In the genomic region with DNA sequence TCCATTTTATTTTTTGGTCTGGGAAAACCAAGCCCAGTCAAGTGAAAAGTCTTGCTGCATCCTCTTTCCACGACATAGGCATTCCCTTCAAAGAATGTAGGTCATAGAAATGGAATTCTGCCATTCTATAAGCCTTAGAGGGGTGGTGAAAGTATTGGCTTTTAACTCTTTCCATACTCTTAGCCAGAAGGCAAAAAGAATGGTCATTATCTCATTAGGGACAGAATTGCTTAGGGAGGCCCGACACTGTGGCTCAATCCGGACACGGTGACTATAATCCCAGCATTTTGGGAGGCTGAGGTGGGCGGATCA, we compare ENCODE assay signal across 8 cellular contexts. TPM values are rescaled to one million over a fixed set of nuclear protein-coding genes. Genes with fewer than 3 reads are reported as not detected.
A peak's percentile ranks its signal among the peaks of the same experiment; 100 is the strongest.
DNase-seq lines count a peak whose midpoint lies in the region; ATAC-seq and TF ChIP-seq lines count a peak whose summit lies in the region.

No MANE protein-coding gene starts in this region.

- H3K4me1 Mint-ChIP-seq in CD4-positive, alpha-beta memory T cell, result peaks cover 39 to 56% (median 47%) of the 10 kb centered on the region in 4 donors
- H3K4me1 Mint-ChIP-seq in effector memory CD8-positive, alpha-beta T cell (ENCODE audit: low read depth in 2 of 2), result peaks cover 41 to 45% of the 10 kb centered on the region in 2 donors
- peaks cover 58% of the 10 kb centered on the region for H3K4me1 Mint-ChIP-seq in osteocyte (ENCODE audit: unreplicated experiment)

- H3K27me3 Mint-ChIP-seq in CD4-positive, alpha-beta memory T cell, result no peaks in the 10 kb centered on the region
- no peaks in the 10 kb centered on the region for H3K27me3 Mint-ChIP-seq in effector memory CD8-positive, alpha-beta T cell
- H3K27me3 Mint-ChIP-seq in osteocyte (ENCODE audit: unreplicated experiment), result no peaks in the 10 kb centered on the region

- TF ChIP-seq CTCF in OCI-LY1 (IDR thresholded peaks at IDR 0.05; ENCODE audit: low read length), result no peak
- TF ChIP-seq CTCF in osteocyte (IDR thresholded peaks at IDR 0.05), result no peak
- no peak for TF ChIP-seq CTCF in GM10266 (IDR thresholded peaks at IDR 0.05; ENCODE audit: control insufficient read depth, insufficient read depth, low read depth, missing control alignments)

- no peaks in the 10 kb centered on the region for H3K36me3 ChIP-seq in CD4-positive, alpha-beta memory T cell (ENCODE audit: insufficient read depth, low read length)
- no peaks in the 10 kb centered on the region for H3K36me3 ChIP-seq in OCI-LY1 (ENCODE audit: insufficient read depth, low read length)

- H3K4me3 Mint-ChIP-seq in CD4-positive, alpha-beta memory T cell, result peak overlapping the region; percentile 83 to 93 (median 86)
- H3K4me3 Mint-ChIP-seq in effector memory CD8-positive, alpha-beta T cell, result peak overlapping the region; percentile 76
- peak overlapping the region; percentile 84 for H3K4me3 Mint-ChIP-seq in osteocyte (ENCODE audit: unreplicated experiment)

- no peaks in the 10 kb centered on the region for H3K9me3 ChIP-seq in CD4-positive, alpha-beta memory T cell (ENCODE audit: control insufficient read depth in 1 of 2, low read length in 2 of 2)
- H3K9me3 ChIP-seq in OCI-LY1 (ENCODE audit: low read length), result no peaks in the 10 kb centered on the region

- H3K9ac ChIP-seq in OCI-LY1 (ENCODE audit: low read length), result peak overlapping the region; percentile 61

- peak overlapping the region; percentile 47 to 64 for H3K4me3 ChIP-seq in CD4-positive, alpha-beta memory T cell (ENCODE audit: low read length in 2 of 2)
- H3K4me3 ChIP-seq in OCI-LY1 (ENCODE audit: low read depth, low read length, poor library complexity, severe bottlenecking), result peak overlapping the region; percentile 51

- no peaks in the 10 kb centered on the region for H3K79me2 ChIP-seq in OCI-LY1 (ENCODE audit: insufficient read depth, low read length)

- H3K9me3 Mint-ChIP-seq in CD4-positive, alpha-beta memory T cell, result peaks cover 0 to 3% (median 0%) of the 10 kb centered on the region in 8 donors
- no peaks in the 10 kb centered on the region for H3K9me3 Mint-ChIP-seq in effector memory CD8-positive, alpha-beta T cell
- no peaks in the 10 kb centered on the region for H3K9me3 Mint-ChIP-seq in osteocyte (ENCODE audit: unreplicated experiment)

- POLR2A ChIA-PET in CD4-positive, alpha-beta memory T cell (lab: Charles Lee; ENCODE audit: partially characterized antibody), result interaction anchor here (0.7 to 11.1 kb wide), 15 partner anchors 10 to 1576 kb away, joined by 3 to 494 read pairs (median 7); partner anchors contain the start of genes CASC3, MED24, MSL1 and NR1D1

- no peaks in the 10 kb centered on the region for H3K27me3 ChIP-seq in CD4-positive, alpha-beta memory T cell (ENCODE audit: insufficient read depth, low read length)
- no peaks in the 10 kb centered on the region for H3K27me3 ChIP-seq in OCI-LY1 (ENCODE audit: insufficient read depth, low read length)

- H4K20me1 ChIP-seq in OCI-LY1 (ENCODE audit: insufficient read depth, low read length), result no peaks in the 10 kb centered on the region

- H3F3A ChIP-seq in OCI-LY1 (ENCODE audit: insufficient read depth, low read length), result no peaks in the 10 kb centered on the region

- intact Hi-C loops in CD4-positive, alpha-beta memory T cell (cut with micrococcal nuclease), result loop anchor here (1.0 kb wide), 6 partner anchors 7 to 176 kb away; partner anchors contain the start of genes CASC3, MSL1 and THRA
- intact Hi-C loops in posterior cingulate gyrus (cut with DNase I), result loop anchor here (1.0 kb wide), 2 partner anchors 7 to 54 kb away; partner anchors contain the start of gene MSL1

- CTCF ChIA-PET in CD4-positive, alpha-beta memory T cell (lab: Charles Lee; ENCODE audit: partially characterized antibody), result interaction anchor here (0.8 to 21.9 kb wide), 31 partner anchors 10 to 176 kb away, joined by 3 to 543 read pairs (median 15); partner anchors contain the start of genes CASC3, CDC6, CSF3 and MED24

- H3K36me3 Mint-ChIP-seq in CD4-positive, alpha-beta memory T cell, result no peaks in the 10 kb centered on the region
- peaks cover 2% of the 10 kb centered on the region for H3K36me3 Mint-ChIP-seq in effector memory CD8-positive, alpha-beta T cell (ENCODE audit: insufficient read depth)
- no peaks in the 10 kb centered on the region for H3K36me3 Mint-ChIP-seq in osteocyte (ENCODE audit: unreplicated experiment)

- no peak overlapping the region for H2AFZ ChIP-seq in OCI-LY1 (ENCODE audit: low read length)

- peak overlapping the region; percentile 65 for H3K4me2 ChIP-seq in OCI-LY1 (ENCODE audit: low read length)

- no peaks in the 10 kb centered on the region for H3K9me2 ChIP-seq in OCI-LY1 (ENCODE audit: low read depth, low read length)

- H3K4me1 ChIP-seq in CD4-positive, alpha-beta memory T cell (ENCODE audit: insufficient read depth, low read length), result peaks cover 53% of the 10 kb centered on the region
- H3K4me1 ChIP-seq in OCI-LY1 (ENCODE audit: insufficient read depth, low read length, severe bottlenecking), result peaks cover 29% of the 10 kb centered on the region

- DNase-seq in CD4-positive, alpha-beta memory T cell, result no peak
- DNase-seq in effector memory CD8-positive, alpha-beta T cell, result no peak
- DNase-seq in osteocyte (ENCODE audit: extremely low spot score, unreplicated experiment) (no peak), posterior cingulate gyrus (no peak), GM10266 (ENCODE audit: extremely low spot score) (no peak), SW480 (ENCODE audit: low spot score) (no peak)

- peak overlapping the region; percentile 51 for H3K27ac ChIP-seq in CD4-positive, alpha-beta memory T cell (ENCODE audit: low read depth, low read length)
- peak overlapping the region; percentile 14 for H3K27ac ChIP-seq in OCI-LY1 (ENCODE audit: low read depth, low read length, poor library complexity, severe bottlenecking)

- no peak for ATAC-seq in effector memory CD8-positive, alpha-beta T cell (replicated peaks)
- ATAC-seq in HG03521 (IDR thresholded peaks at IDR 0.05; ENCODE audit: unreplicated experiment), result no peak

- H3K27ac Mint-ChIP-seq in CD4-positive, alpha-beta memory T cell, result peak overlapping the region in 6 of 7 donors; percentile 87 to 100 (median 94)
- peak overlapping the region in 1 of 2 donors; percentile 99 for H3K27ac Mint-ChIP-seq in effector memory CD8-positive, alpha-beta T cell
- H3K27ac Mint-ChIP-seq in osteocyte (ENCODE audit: unreplicated experiment), result peak overlapping the region; percentile 89

RNA-seq across cellular contexts. Expression of gene MSL1, which starts 7.9 kb away (rescaled TPM):
- total RNA-seq in CD4-positive, alpha-beta memory T cell, result 100 to 1,000 TPM; 130 to 133 TPM
- polyA plus RNA-seq in CD4-positive, alpha-beta memory T cell, result 1 to 10 TPM; 6.0 to 8.3 TPM
- 85.9 and 86.8 TPM in 2 replicates for total RNA-seq in osteocyte

RNA-seq across cellular contexts. Expression of gene NR1D1, which starts 13.5 kb away (rescaled TPM):
- 10 to 100 TPM; 14.8 to 15.1 TPM for total RNA-seq in CD4-positive, alpha-beta memory T cell
- polyA plus RNA-seq in CD4-positive, alpha-beta memory T cell, result 10 to 100 TPM in 1 of 2 donors, 1 to 10 TPM in 1; 5.7 to 12.3 TPM
- total RNA-seq in osteocyte, result 6.1 and 6.9 TPM in 2 replicates

RNA-seq across cellular contexts. Expression of gene CASC3, which starts 26.4 kb away (rescaled TPM):
- total RNA-seq in CD4-positive, alpha-beta memory T cell, result 100 to 1,000 TPM; 142 to 146 TPM
- 10 to 100 TPM; 31.1 to 54.2 TPM for polyA plus RNA-seq in CD4-positive, alpha-beta memory T cell
- total RNA-seq in osteocyte, result 87.5 and 90.9 TPM in 2 replicates

RNA-seq across cellular contexts. Expression of gene THRA, which starts 51.2 kb away (rescaled TPM):
- 10 to 100 TPM; 35.9 to 41.3 TPM for total RNA-seq in CD4-positive, alpha-beta memory T cell
- polyA plus RNA-seq in CD4-positive, alpha-beta memory T cell, result 10 to 100 TPM in 1 of 2 donors, 1 to 10 TPM in 1; 5.8 to 11.9 TPM
- total RNA-seq in osteocyte, result 44.6 and 46.3 TPM in 2 replicates

RNA-seq across cellular contexts. Expression of gene MED24, which starts 59.7 kb away (rescaled TPM):
- total RNA-seq in CD4-positive, alpha-beta memory T cell, result 10 to 100 TPM; 81.1 to 93.0 TPM
- 10 to 100 TPM; 34.0 to 46.2 TPM for polyA plus RNA-seq in CD4-positive, alpha-beta memory T cell
- 74.5 and 96.2 TPM in 2 replicates for total RNA-seq in osteocyte
